ENCODE assay signal across 14 cellular contexts in genomic region chr20:20548527-20549266, GRCh38.
DNase-seq lines count a peak whose midpoint lies in the region; ATAC-seq and TF ChIP-seq lines count a peak whose summit lies in the region.
"Had no signal": no experiment of that assay in that cellular context is flagged by ENCODE, and none has a peak within 500 bp of the region (broad histone marks: within the 10 kb centered on the region; RNA-seq: fewer than 3 reads in every experiment).

No MANE protein-coding gene starts in this region.

- H3K4me3 ChIP-seq in epithelial cell of esophagus (ENCODE audit: low read length), result no peak overlapping the region
- no peak overlapping the region for H3K4me3 ChIP-seq in suprapubic skin
- H3K4me3 ChIP-seq: GM12878, tibial artery had no signal

- no peak for ATAC-seq in GM21423 (IDR thresholded peaks at IDR 0.05; ENCODE audit: unreplicated experiment)
- ATAC-seq: naive thymus-derived CD8-positive, alpha-beta T cell had no signal

- no peak for TF ChIP-seq POLR2A in suprapubic skin (IDR thresholded peaks at IDR 0.05)

- TF ChIP-seq EP300 in suprapubic skin (IDR thresholded peaks at IDR 0.05), result no peak

- TF ChIP-seq CTCF in epithelial cell of esophagus (IDR thresholded peaks at IDR 0.05; ENCODE audit: insufficient read depth, low read depth, low read length, missing control alignments) (no peak), suprapubic skin (IDR thresholded peaks at IDR 0.05) (no peak)

- no peaks in the 10 kb centered on the region for H3K9me3 ChIP-seq in suprapubic skin
- H3K9me3 ChIP-seq: tibial artery had no signal

- DNase-seq in NCI-H2107 treated with DMSO at 0.1 percent for 48 hours (lab: John Stamatoyannopoulos, UW; ENCODE audit: unreplicated experiment), result peak; percentile 27
- DNase-seq in NCI-H2107 (lab: John Stamatoyannopoulos, UW), result no peak
- DNase-seq in NCI-H524 treated with DMSO at 0.1 percent for 48 hours (lab: John Stamatoyannopoulos, UW), result peak; percentile 97
- peak; percentile 98 for DNase-seq in epithelial cell of esophagus (ENCODE audit: low read depth)
- no peak for DNase-seq in suprapubic skin (ENCODE audit: low spot score in 2 of 2)
- no peak for DNase-seq in posterior vena cava (ENCODE audit: low spot score)
- DNase-seq in GM03348 (ENCODE audit: low spot score), result no peak
- DNase-seq: activated naive CD8-positive, alpha-beta T cell treated with anti-CD3 and anti-CD28 coated beads, Interleukin-2, amount 50 U/mL, for 24 hours; dermis blood vessel endothelial cell; H7; naive thymus-derived CD8-positive, alpha-beta T cell; tibial artery had no signal

- intact Hi-C loops in posterior vena cava (cut with DNase I), result no loop called here

- no peaks in the 10 kb centered on the region for H3K27me3 ChIP-seq in suprapubic skin
- H3K27me3 ChIP-seq: tibial artery had no signal

- WGBS in suprapubic skin, result 53% methylated on average over 5 of the region's 5 CpGs

- H3K27ac ChIP-seq in suprapubic skin, result peak overlapping the region; percentile 88
- H3K27ac ChIP-seq: tibial artery had no signal

- peaks cover 42% of the 10 kb centered on the region for H3K4me1 ChIP-seq in suprapubic skin
- H3K4me1 ChIP-seq: tibial artery had no signal

- peaks cover 9% of the 10 kb centered on the region for H3K36me3 ChIP-seq in suprapubic skin

Comparison
In these comparisons a context has a peak if more than half of its experiments do, and no peak if none do; other contexts are left out.
1. DNase-seq: peak in NCI-H2107 treated with DMSO at 0.1 percent for 48 hours (single experiment), NCI-H524 treated with DMSO at 0.1 percent for 48 hours (single experiment) and epithelial cell of esophagus (single experiment); none in NCI-H2107 (single experiment), suprapubic skin (0 of 2), posterior vena cava (single experiment) and GM03348 (single experiment).